In the genomic region with DNA sequence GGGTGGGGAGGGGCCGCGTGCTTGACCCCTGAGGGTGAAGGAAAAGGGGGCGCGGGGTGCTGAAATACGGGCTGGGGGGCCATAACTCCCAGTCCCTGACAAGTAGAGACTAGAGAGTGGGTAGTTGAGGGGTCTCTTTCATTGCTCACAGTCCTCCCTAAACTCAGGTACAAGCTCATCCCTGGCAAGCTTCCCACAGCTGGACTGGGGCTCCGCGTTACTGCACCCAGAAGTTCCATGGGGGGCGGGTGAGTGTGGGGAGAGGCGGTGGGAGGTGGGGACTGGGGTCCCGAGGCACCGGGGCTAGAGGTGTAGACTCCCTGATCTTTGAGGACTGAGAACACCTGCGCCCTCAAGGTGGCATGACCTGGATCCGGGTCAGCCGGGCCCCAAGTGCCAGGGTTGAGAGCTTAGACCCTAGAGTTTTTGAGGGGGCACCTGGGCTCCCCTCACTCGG, we compare ENCODE assay signal across 9 cellular contexts. TPM values are rescaled to one million over a fixed set of nuclear protein-coding genes. Genes with fewer than 3 reads are reported as not detected.
DNase-seq lines count a peak whose midpoint lies in the region; ATAC-seq and TF ChIP-seq lines count a peak whose summit lies in the region.
"Had no signal": no experiment of that assay in that cellular context is flagged by ENCODE, and none has a peak within 500 bp of the region (broad histone marks: within the 10 kb centered on the region; RNA-seq: fewer than 3 reads in every experiment).

No MANE protein-coding gene starts in this region.

- H3K27me3 ChIP-seq in CD4-positive, alpha-beta memory T cell (ENCODE audit: insufficient read depth, low read length), result no peaks in the 10 kb centered on the region
- H3K27me3 ChIP-seq in PC-3 (ENCODE audit: low read length), result no peaks in the 10 kb centered on the region
- H3K27me3 ChIP-seq in osteoblast (ENCODE audit: insufficient read depth, low read length), result no peaks in the 10 kb centered on the region

- no peaks in the 10 kb centered on the region for H3K9me2 ChIP-seq in PC-3 (replicated peaks; ENCODE audit: low read length)

- peak overlapping the region in 1 of 2 donors; percentile 91 for H3K4me3 ChIP-seq in CD4-positive, alpha-beta memory T cell (ENCODE audit: low read length in 2 of 2)
- peak overlapping the region; percentile 74 for H3K4me3 ChIP-seq in PC-3 (ENCODE audit: low read length)
- peak overlapping the region; percentile 77 for H3K4me3 ChIP-seq in osteoblast (ENCODE audit: insufficient read depth, low read length)

- H3K9me3 ChIP-seq in CD4-positive, alpha-beta memory T cell (ENCODE audit: control insufficient read depth in 1 of 2, low read length in 2 of 2), result no peaks in the 10 kb centered on the region
- H3K9me3 ChIP-seq in PC-3 (ENCODE audit: low read length) (no peaks in the 10 kb centered on the region), osteoblast (ENCODE audit: low read depth, low read length) (no peaks in the 10 kb centered on the region)

- POLR2A ChIA-PET in CD4-positive, alpha-beta memory T cell (lab: Charles Lee; ENCODE audit: partially characterized antibody), result interaction anchor here (0.7 to 5.0 kb wide), 8 partner anchors 12 to 311 kb away, joined by 3 to 51 read pairs (median 8); a partner anchor contains a TSS
- POLR2A ChIA-PET in PC-3 (lab: Charles Lee; ENCODE audit: unreplicated experiment), result no interaction called here

- H3K36me3 ChIP-seq in CD4-positive, alpha-beta memory T cell (ENCODE audit: insufficient read depth, low read length), result peaks cover 3% of the 10 kb centered on the region
- H3K36me3 ChIP-seq in PC-3 (ENCODE audit: low read depth, low read length), result no peaks in the 10 kb centered on the region
- peaks cover 5% of the 10 kb centered on the region for H3K36me3 ChIP-seq in osteoblast (ENCODE audit: insufficient read depth, low read length)

- no peaks in the 10 kb centered on the region for H3F3A ChIP-seq in PC-3 (ENCODE audit: low read length, unreplicated experiment)

- ATAC-seq in PC-3 (no peak), GM19397 (IDR thresholded peaks at IDR 0.05; ENCODE audit: unreplicated experiment) (no peak), HG03025 (IDR thresholded peaks at IDR 0.05; ENCODE audit: low FRiP score, unreplicated experiment) (no peak)

- H4K20me1 ChIP-seq in PC-3 (ENCODE audit: low read length), result no peaks in the 10 kb centered on the region
- no peaks in the 10 kb centered on the region for H4K20me1 ChIP-seq in osteoblast (ENCODE audit: insufficient read depth, low read length)

- H3K4me2 ChIP-seq in PC-3 (ENCODE audit: low read length) (peak overlapping the region; percentile 98), osteoblast (ENCODE audit: insufficient read depth, low read length) (peak overlapping the region; percentile 96)

- H2AFZ ChIP-seq in PC-3 (ENCODE audit: low read length) (peak overlapping the region; percentile 98), osteoblast (ENCODE audit: low read length) (peak overlapping the region; percentile 97)

- intact Hi-C loops in CD4-positive, alpha-beta memory T cell (cut with micrococcal nuclease), result no loop called here
- intact Hi-C loops in PC-3 (cut with micrococcal nuclease) (loop anchor here (5.0 kb wide), 1 partner anchor 131 kb away; a partner anchor contains a TSS), posterior cingulate gyrus (cut with DNase I) (no loop called here)

- peak overlapping the region; percentile 76 for H3K27ac ChIP-seq in CD4-positive, alpha-beta memory T cell (ENCODE audit: low read depth, low read length)
- H3K27ac ChIP-seq in PC-3 (ENCODE audit: low read length) (no peak overlapping the region), epithelial cell of prostate (peak overlapping the region; percentile 69), osteoblast (ENCODE audit: low read depth, low read length) (no peak overlapping the region)

- peak overlapping the region; percentile 66 for H3K9ac ChIP-seq in PC-3 (ENCODE audit: low read length)

- H3K4me3 Mint-ChIP-seq in CD4-positive, alpha-beta memory T cell, result peak overlapping the region; percentile 61 to 92 (median 81)

- H3K27me3 Mint-ChIP-seq in CD4-positive, alpha-beta memory T cell, result no peaks in the 10 kb centered on the region

- H3K36me3 Mint-ChIP-seq in CD4-positive, alpha-beta memory T cell, result peaks cover 1 to 4% of the 10 kb centered on the region in 2 donors

- no peaks in the 10 kb centered on the region for H3K9me3 Mint-ChIP-seq in CD4-positive, alpha-beta memory T cell

- H3K4me1 Mint-ChIP-seq in CD4-positive, alpha-beta memory T cell, result peaks cover 12 to 39% (median 22%) of the 10 kb centered on the region in 4 donors

- CTCF ChIA-PET in CD4-positive, alpha-beta memory T cell (lab: Charles Lee; ENCODE audit: partially characterized antibody), result interaction anchor here (1.0 to 1.1 kb wide), 2 partner anchors 13 to 501 kb away, joined by 3 read pairs; no protein-coding TSS in a partner anchor
- CTCF ChIA-PET in PC-3 (lab: Charles Lee), result no interaction called here

- peaks cover 35% of the 10 kb centered on the region for H3K4me1 ChIP-seq in CD4-positive, alpha-beta memory T cell (ENCODE audit: insufficient read depth, low read length)
- H3K4me1 ChIP-seq in PC-3 (ENCODE audit: insufficient read depth, low read length) (peaks cover 11% of the 10 kb centered on the region; the same call in 1 of the 2 replicates), osteoblast (ENCODE audit: insufficient read depth, low read length) (peaks cover 11% of the 10 kb centered on the region)

- BruUV-seq in PC-3 (replicated peaks; lab: Mats Ljungman, UMichigan), result TSS peak; percentile 8

- H3K79me2 ChIP-seq in PC-3 (ENCODE audit: low read length), result no peaks in the 10 kb centered on the region
- no peaks in the 10 kb centered on the region for H3K79me2 ChIP-seq in osteoblast (ENCODE audit: insufficient read depth, low read length)

- TF ChIP-seq CTCF in PC-3 (conservative IDR thresholded peaks at IDR 0.05; ENCODE audit: low read depth, low read length) (no peak), osteoblast (IDR thresholded peaks at IDR 0.05; ENCODE audit: extremely low read depth, low read depth, low read length) (no peak)

- peak in 1 of 5 donors; percentile 50 for DNase-seq in CD4-positive, alpha-beta memory T cell
- DNase-seq in PC-3 (no peak), epithelial cell of prostate (ENCODE audit: low read depth, low spot score) (no peak), osteoblast (ENCODE audit: insufficient read length, low spot score, missing footprints) (peak; percentile 72), posterior cingulate gyrus (no peak), NOMO-1 (lab: John Stamatoyannopoulos, UW; ENCODE audit: unreplicated experiment in 2 of 2) (no peak)

- peak overlapping the region in 2 of 7 donors; percentile 4 to 48 for H3K27ac Mint-ChIP-seq in CD4-positive, alpha-beta memory T cell

RNA-seq across cellular contexts. Expression of a gene that starts 1.3 kb away (rescaled TPM):
- total RNA-seq in CD4-positive, alpha-beta memory T cell, result 1 to 10 TPM in 1 of 2 experiments, not detected in 1; 1.3 TPM
- polyA plus RNA-seq in CD4-positive, alpha-beta memory T cell, result 1 to 10 TPM; 1.1 to 1.2 TPM
- total RNA-seq in PC-3 (2014; rRNA removed) (0.36 TPM in 1 of 2 replicates, not detected in the other), osteoblast (0.29 and 0.36 TPM in 2 replicates)

RNA-seq across cellular contexts. Expression of a gene that starts 5.3 kb away (rescaled TPM):
- total RNA-seq in CD4-positive, alpha-beta memory T cell, result 100 to 1,000 TPM; 212 to 250 TPM
- polyA plus RNA-seq in CD4-positive, alpha-beta memory T cell, result 100 to 1,000 TPM; 747 to 810 TPM
- total RNA-seq in PC-3 (2014; rRNA removed) (405 and 563 TPM in 2 replicates), osteoblast (123 and 185 TPM in 2 replicates)

RNA-seq across cellular contexts. Expression of a gene that starts 14.0 kb away (rescaled TPM):
- 10 to 100 TPM; 53.0 to 55.8 TPM for total RNA-seq in CD4-positive, alpha-beta memory T cell
- 10 to 100 TPM; 42.9 to 61.0 TPM for polyA plus RNA-seq in CD4-positive, alpha-beta memory T cell
- total RNA-seq in PC-3 (2014; rRNA removed) (81.6 and 126 TPM in 2 replicates), osteoblast (36.2 and 45.2 TPM in 2 replicates)

RNA-seq across cellular contexts. Expression of a gene that starts 23.5 kb away (rescaled TPM):
- under 1 TPM; 0.55 to 0.72 TPM for total RNA-seq in CD4-positive, alpha-beta memory T cell
- not detected for polyA plus RNA-seq in CD4-positive, alpha-beta memory T cell
- not detected in 2 replicates for total RNA-seq in PC-3 (2014; rRNA removed)
- not detected in 2 replicates for total RNA-seq in osteoblast
- total RNA-seq: lung microvascular endothelial cell had no signal

RNA-seq across cellular contexts. Expression of a gene that starts 30.3 kb away (rescaled TPM):
- total RNA-seq in CD4-positive, alpha-beta memory T cell, result 10 to 100 TPM; 28.2 to 29.3 TPM
- polyA plus RNA-seq in CD4-positive, alpha-beta memory T cell, result 1 to 10 TPM; 7.8 to 9.4 TPM
- total RNA-seq in PC-3 (2014; rRNA removed) (25.9 and 26.4 TPM in 2 replicates), osteoblast (3.2 and 4.7 TPM in 2 replicates)

Comparison
In these comparisons a context has a peak if more than half of its experiments do, and no peak if none do; other contexts are left out.
1. H3K27ac ChIP-seq: peak in CD4-positive, alpha-beta memory T cell (single experiment) and epithelial cell of prostate (single experiment); none in PC-3 (single experiment) and osteoblast (single experiment).